In genomic region chr10:130045091-130045652, GRCh38 we compare ENCODE assay signal across 10 cellular contexts.
A peak's percentile ranks its signal among the peaks of the same experiment; 100 is the strongest.
DNase-seq lines count a peak whose midpoint lies in the region; ATAC-seq, FAIRE-seq and TF ChIP-seq lines count a peak whose summit lies in the region.
"Had no signal": no experiment of that assay in that cellular context is flagged by ENCODE, and none has a peak within 500 bp of the region (broad histone marks: within the 10 kb centered on the region; RNA-seq: fewer than 3 reads in every experiment).

No MANE protein-coding gene starts in this region.

- no peak for ATAC-seq in HG02610 (IDR thresholded peaks at IDR 0.05; ENCODE audit: unreplicated experiment)

- intact Hi-C loops in kidney (cut with DNase I): no loop called here

- H3K4me3 ChIP-seq in GM23248 (no peak overlapping the region), kidney (ENCODE audit: low read length in 2 of 2) (no peak overlapping the region), SK-N-SH (ENCODE audit: low read depth in 2 of 2, low read length in 1 of 2) (no peak overlapping the region)

- H3K4me2 ChIP-seq in GM23248 (ENCODE audit: unreplicated experiment): no peak overlapping the region
- H3K4me2 ChIP-seq in SK-N-SH: no peak overlapping the region

- H3K9me2 ChIP-seq in GM23248 (ENCODE audit: insufficient read depth): no peaks in the 10 kb centered on the region
- no peaks in the 10 kb centered on the region for H3K9me2 ChIP-seq in SK-N-SH

- CTCF ChIA-PET in RWPE1 (lab: Yijun Ruan, JAX): interaction anchor here (0.5 to 1.2 kb wide), 9 partner anchors 11 to 999 kb away, joined by 3 to 8 read pairs (median 3); no protein-coding TSS in a partner anchor
- CTCF ChIA-PET in SK-N-SH (lab: Yijun Ruan, JAX): no interaction called here

- TF ChIP-seq RAD21 in SK-N-SH (IDR thresholded peaks at IDR 0.05; ENCODE audit: low read length): no peak

- TF ChIP-seq CTCF in RWPE1 (conservative IDR thresholded peaks at IDR 0.05; ENCODE audit: low read depth) (no peak), kidney (IDR thresholded peaks at IDR 0.05; ENCODE audit: borderline replicate concordance, extremely low read depth, insufficient read depth) (no peak), SK-N-SH (IDR thresholded peaks at IDR 0.05) (no peak)

- H3K27me3 ChIP-seq in GM23248 (replicated peaks; ENCODE audit: insufficient read depth) (no peaks in the 10 kb centered on the region; the same call in 1 of the 2 replicates), SK-N-SH (ENCODE audit: insufficient read depth) (no peaks in the 10 kb centered on the region)

- H3F3A ChIP-seq in GM23248 (ENCODE audit: insufficient read depth) (no peaks in the 10 kb centered on the region), SK-N-SH (replicated peaks; ENCODE audit: insufficient read depth) (no peaks in the 10 kb centered on the region)

- POLR2A ChIA-PET in RWPE1 (lab: Yijun Ruan, JAX; ENCODE audit: low non-redundant PET) (no interaction called here), SK-N-SH (lab: Yijun Ruan, JAX) (no interaction called here)

- no peaks in the 10 kb centered on the region for H3K79me2 ChIP-seq in GM23248 (ENCODE audit: insufficient read depth)
- H3K79me2 ChIP-seq in SK-N-SH (ENCODE audit: insufficient read depth): no peaks in the 10 kb centered on the region

- in situ Hi-C loops in GM23248 (cut with MboI): no loop called here

- 25% methylated on average over 29 to 30 of the region's 30 CpGs for whole genome bisulfite sequencing in GM23248 (ENCODE audit: low coverage in 1 of 2, low lambda C conversion rate in 2 of 2, missing lambda C conversion rate in 2 of 2), 2 experiments
- 57% methylated on average over 22 of the region's 30 CpGs for WGBS in SK-N-SH (ENCODE audit: low lambda C conversion rate)

- H3K27ac ChIP-seq in GM23248 (no peak overlapping the region), RWPE1 (no peak overlapping the region), kidney (ENCODE audit: low read depth in 2 of 2, low read length in 2 of 2) (no peak overlapping the region), SK-N-SH (ENCODE audit: low read depth in 2 of 2, low read length in 1 of 2) (no peak overlapping the region)

- H3K4me1 ChIP-seq in GM23248 (ENCODE audit: insufficient read depth) (no peaks in the 10 kb centered on the region), kidney (ENCODE audit: control insufficient read depth in 1 of 2, insufficient read depth in 1 of 2, low read depth in 1 of 2, low read length in 2 of 2) (no peaks in the 10 kb centered on the region), SK-N-SH (ENCODE audit: control insufficient read depth in 1 of 2, insufficient read depth in 2 of 2, low read depth in 1 of 2, low read length in 1 of 2) (peaks cover 0 to 9% of the 10 kb centered on the region in 2 experiments; a peak in 1 of 4 replicates)

- no peak for FAIRE-seq in kidney (lab: Jason Lieb, UNC)

- H4K20me1 ChIP-seq in GM23248 (ENCODE audit: insufficient read depth) (no peaks in the 10 kb centered on the region), SK-N-SH (ENCODE audit: insufficient read depth) (no peaks in the 10 kb centered on the region)

- peak overlapping the region; percentile 55 for H2AFZ ChIP-seq in GM23248
- H2AFZ ChIP-seq in SK-N-SH (ENCODE audit: low read depth): no peak overlapping the region

- no peak for TF ChIP-seq EP300 in SK-N-SH (IDR thresholded peaks at IDR 0.05; ENCODE audit: borderline replicate concordance in 1 of 2, low read depth in 1 of 2, low read length in 1 of 2)

- peak; percentile 13 for DNase-seq in AML-193 (lab: John Stamatoyannopoulos, UW)
- peak; percentile 83 for DNase-seq in GM23248
- peak; percentile 43 for DNase-seq in RWPE1 (ENCODE audit: low spot score)
- peak; percentile 29 for DNase-seq in kidney
- DNase-seq in SK-N-SH: no peak
- DNase-seq in effector CD4-positive, alpha-beta T cell: no peak
- no peak for DNase-seq in HuH-7.5 (ENCODE audit: low spot score)
- DNase-seq: activated naive CD4-positive, alpha-beta T cell; RPMI8226 had no signal

- H3K36me3 ChIP-seq in GM23248 (ENCODE audit: low read depth) (no peaks in the 10 kb centered on the region), kidney (ENCODE audit: control insufficient read depth in 1 of 2, insufficient read depth in 2 of 2, low read length in 2 of 2) (no peaks in the 10 kb centered on the region), SK-N-SH (replicated peaks in 1 of 2; ENCODE audit: control insufficient read depth in 1 of 2, insufficient read depth in 2 of 2, low read length in 1 of 2) (no peaks in the 10 kb centered on the region)

- H3K9ac ChIP-seq in GM23248 (no peak overlapping the region), kidney (ENCODE audit: low read length in 2 of 2) (no peak overlapping the region), SK-N-SH (no peak overlapping the region)

- H3K9me3 ChIP-seq in GM23248 (ENCODE audit: low read depth): no peaks in the 10 kb centered on the region
- H3K9me3 ChIP-seq in kidney (ENCODE audit: control insufficient read depth in 1 of 2, low read length in 2 of 2): no peaks in the 10 kb centered on the region
- H3K9me3 ChIP-seq in SK-N-SH: no peaks in the 10 kb centered on the region

TF ChIP-seq in SK-N-SH, 30 proteins besides CTCF, POLR2A, EP300 and RAD21:
- no peak for TF ChIP-seq GATA2 (CRISPR knock-in tag; IDR thresholded peaks at IDR 0.05)
- no peak for TF ChIP-seq RCOR1 (IDR thresholded peaks at IDR 0.05; ENCODE audit: low read length)
- TF ChIP-seq EZH2phosphoT487 (IDR thresholded peaks at IDR 0.05; ENCODE audit: borderline replicate concordance, low read depth): no peak
- TF ChIP-seq MAX (IDR thresholded peaks at IDR 0.05; ENCODE audit: low read depth): no peak
- TF ChIP-seq JUND (IDR thresholded peaks at IDR 0.05): no peak
- no peak for TF ChIP-seq SMC3 (IDR thresholded peaks at IDR 0.05; ENCODE audit: low read depth, low read length)

Comparison
In these comparisons a context has a peak if more than half of its experiments do, and no peak if none do; other contexts are left out.
1. DNase-seq: peak in AML-193 (2 of 2), GM23248 (single experiment), RWPE1 (single experiment) and kidney (single experiment); none in SK-N-SH (single experiment), effector CD4-positive, alpha-beta T cell (single experiment) and HuH-7.5 (single experiment).